15 cellular contexts compared by ENCODE assay signal in genomic region chrX:40773809-40774208, GRCh38. TPM values are rescaled to one million over a fixed set of nuclear protein-coding genes. Genes with fewer than 3 reads are reported as not detected.
A peak's percentile ranks its signal among the peaks of the same experiment; 100 is the strongest.
DNase-seq lines count a peak whose midpoint lies in the region; ATAC-seq, FAIRE-seq and TF ChIP-seq lines count a peak whose summit lies in the region.
"Had no signal": no experiment of that assay in that cellular context is flagged by ENCODE, and none has a peak within 500 bp of the region (broad histone marks: within the 10 kb centered on the region; RNA-seq: fewer than 3 reads in every experiment).

No MANE protein-coding gene starts in this region.

- peaks cover 3% of the 10 kb centered on the region for H3K9me1 ChIP-seq in IMR-90 (ENCODE audit: insufficient read depth, low read length)

- CTCF ChIA-PET in A673 (lab: Charles Lee) = no interaction called here
- CTCF ChIA-PET in IMR-90 (lab: Yijun Ruan, JAX) = no interaction called here
- CTCF ChIA-PET in mammary epithelial cell (lab: Charles Lee; ENCODE audit: low non-redundant PET) = interaction anchor here (0.6 kb wide), 2 partner anchors 21 to 64 kb away, joined by 3 read pairs; no protein-coding TSS in a partner anchor

- H3K79me1 ChIP-seq in IMR-90 (ENCODE audit: low read depth in 1 of 2, low read length in 2 of 2) = no peaks in the 10 kb centered on the region

- no peaks in the 10 kb centered on the region for H3K4me1 ChIP-seq in A673 (ENCODE audit: insufficient read depth, low read length, poor library complexity, severe bottlenecking)
- no peaks in the 10 kb centered on the region for H3K4me1 ChIP-seq in IMR-90 (ENCODE audit: control insufficient read depth, insufficient read depth, low read length)
- H3K4me1 ChIP-seq in mammary epithelial cell (ENCODE audit: insufficient read depth, low read length) = peaks cover 11% of the 10 kb centered on the region

- no peak overlapping the region for H2BK15ac ChIP-seq in IMR-90 (ENCODE audit: low read depth, low read length)

- H4K5ac ChIP-seq in IMR-90 (ENCODE audit: low read depth, low read length) = no peak overlapping the region

- H3K4ac ChIP-seq in IMR-90 (ENCODE audit: low read depth, low read length) = no peak overlapping the region

- WGBS in IMR-90 (ENCODE audit: extremely low coverage in 2 of 2, insufficient read length in 1 of 2), 2 experiments = no CpG with 5 or more reads among the region's 3 CpGs
- 38% methylated on average over 3 of the region's 3 CpGs for WGBS in mammary epithelial cell (ENCODE audit: low coverage, missing lambda C conversion rate)

- H4K91ac ChIP-seq in IMR-90 (ENCODE audit: insufficient read depth, low read depth, low read length) = no peak overlapping the region

- no peak for TF ChIP-seq POLR2A in IMR-90 (IDR thresholded peaks at IDR 0.05; ENCODE audit: low read depth, low read length)

- in situ Hi-C loops in IMR-90 (cut with MboI; ENCODE audit: low sequenced_read_pairs) (no loop called here), mammary epithelial cell (cut with MboI; ENCODE audit: low sequenced_read_pairs in 2 of 2) (no loop called here)

- no peak overlapping the region for H3K23ac ChIP-seq in IMR-90 (ENCODE audit: low read depth, low read length)

- H3K4me3 ChIP-seq in A673 (ENCODE audit: low read depth, low read length, poor library complexity, severe bottlenecking) (no peak overlapping the region), IMR-90 (ENCODE audit: insufficient read depth, low read depth, low read length) (no peak overlapping the region), mammary epithelial cell (replicated peaks in 1 of 3; ENCODE audit: insufficient read depth in 1 of 3, low read depth in 2 of 3, low read length in 3 of 3) (no peak overlapping the region)

- H3K36me3 ChIP-seq in A673 (ENCODE audit: insufficient read depth, low read length, poor library complexity, severe bottlenecking) (no peaks in the 10 kb centered on the region), IMR-90 (ENCODE audit: control insufficient read depth, insufficient read depth, low read length) (no peaks in the 10 kb centered on the region), mammary epithelial cell (ENCODE audit: insufficient read depth, low read length) (no peaks in the 10 kb centered on the region)

- peak; percentile 65 for ATAC-seq in IMR-90 (ENCODE audit: low read depth)
- ATAC-seq: activated naive CD4-positive, alpha-beta T cell treated with anti-CD3 and anti-CD28 coated beads, Interleukin-2, amount 50 U/mL, for 72 hours; Right ventricle myocardium inferior had no signal

- dilution Hi-C loops in IMR-90 (cut with HindIII; ENCODE audit: low sequenced_read_pairs, unreplicated experiment) = no loop called here
- dilution Hi-C loops in mammary epithelial cell (cut with HindIII; ENCODE audit: low sequenced_read_pairs) = no loop called here

- FAIRE-seq in islet of Langerhans (lab: Jason Lieb, UNC) = peak; percentile 86

- no peak overlapping the region for H2BK120ac ChIP-seq in IMR-90 (ENCODE audit: low read depth, low read length)

- POLR2A ChIA-PET in A673 (lab: Charles Lee; ENCODE audit: low non-redundant PET) = interaction anchor here (0.6 kb wide), 1 partner anchor 20 kb away, joined by 3 read pairs; no protein-coding TSS in a partner anchor
- POLR2A ChIA-PET in IMR-90 (lab: Charles Lee; ENCODE audit: unreplicated experiment) = no interaction called here

- no peak for TF ChIP-seq RAD21 in IMR-90 (IDR thresholded peaks at IDR 0.05; ENCODE audit: low read length)

- H3K79me2 ChIP-seq in mammary epithelial cell (ENCODE audit: insufficient read depth, low read length) = no peaks in the 10 kb centered on the region

- no TSS peak for BruUV-seq in A673 (replicated peaks; lab: Mats Ljungman, UMichigan)
- BruUV-seq in IMR-90 (replicated peaks; lab: Mats Ljungman, UMichigan) = no TSS peak
- no TSS peak for BruUV-seq in mammary epithelial cell (replicated peaks; lab: Mats Ljungman, UMichigan)

- intact Hi-C loops in A673 (cut with micrococcal nuclease; ENCODE audit: unreplicated experiment) = no loop called here
- intact Hi-C loops in IMR-90 (cut with micrococcal nuclease) = no loop called here
- intact Hi-C loops in mammary epithelial cell (cut with micrococcal nuclease) = no loop called here

- no peak overlapping the region for H2AK9ac ChIP-seq in IMR-90 (replicated peaks; ENCODE audit: low read depth, low read length, poor library complexity)

- H3K9me3 ChIP-seq in A673 (ENCODE audit: low read depth, low read length, poor library complexity, severe bottlenecking) (no peaks in the 10 kb centered on the region), IMR-90 (ENCODE audit: control insufficient read depth, insufficient read depth, low read length) (no peaks in the 10 kb centered on the region), mammary epithelial cell (replicated peaks; ENCODE audit: insufficient read depth, low read length) (no peaks in the 10 kb centered on the region)

- no peak overlapping the region for H3K56ac ChIP-seq in IMR-90 (ENCODE audit: extremely low read depth, insufficient read depth, low read length)

- DNase-seq in A673 (ENCODE audit: low spot score) (peak; percentile 7), IMR-90 (peak; percentile 60), mammary epithelial cell (peak; percentile 43), SIG-M5 treated with dmso at 0.1 percent for 504 hours (lab: John Stamatoyannopoulos, UW; ENCODE audit: unreplicated experiment) (no peak), GDM1 (lab: John Stamatoyannopoulos, UW) (no peak), SIG-M5 (lab: John Stamatoyannopoulos, UW) (no peak)
- no peak for DNase-seq in activated CD4-positive, alpha-beta T cell treated with anti-CD3 and anti-CD28 coated beads, Interleukin-2, amount 50 U/mL, for 4 hours
- DNase-seq: activated CD8-positive, alpha-beta memory T cell treated with anti-CD3 and anti-CD28 coated beads, Interleukin-2, amount 50 U/mL, for 4 hours; DMS 273 treated with DMSO at 0.1 percent for 48 hours; NCI-H1417; NCI-H526; stimulated activated CD8-positive, alpha-beta memory T cell treated with anti-CD3 and anti-CD28 coated beads, Interleukin-4, amount 100 ng/mL, for 48 hours had no signal

- no peak overlapping the region for H2BK20ac ChIP-seq in IMR-90 (ENCODE audit: low read depth, low read length)

- H2AFZ ChIP-seq in IMR-90 (replicated peaks; ENCODE audit: low read length, poor library complexity) = no peak overlapping the region
- H2AFZ ChIP-seq in mammary epithelial cell (ENCODE audit: low read depth, low read length) = peak overlapping the region; percentile 4

- H3K27me3 ChIP-seq in A673 (replicated peaks; ENCODE audit: insufficient read depth, low read depth, low read length, poor library complexity) = no peaks in the 10 kb centered on the region
- H3K27me3 ChIP-seq in IMR-90 (ENCODE audit: control insufficient read depth, insufficient read depth, low read length) = no peaks in the 10 kb centered on the region; the same call in 1 of the 2 replicates
- peaks cover 4% of the 10 kb centered on the region for H3K27me3 ChIP-seq in mammary epithelial cell (ENCODE audit: insufficient read depth, low read length)

- no peak overlapping the region for H2BK5ac ChIP-seq in IMR-90 (ENCODE audit: low read depth, low read length, poor library complexity, severe bottlenecking)

- H4K8ac ChIP-seq in IMR-90 (ENCODE audit: low read depth in 2 of 2, low read length in 2 of 2) = no peak overlapping the region

- H3K18ac ChIP-seq in IMR-90 (ENCODE audit: low read depth, low read length) = no peak overlapping the region

- no peaks in the 10 kb centered on the region for H4K20me1 ChIP-seq in IMR-90 (ENCODE audit: insufficient read depth, low read length)
- H4K20me1 ChIP-seq in mammary epithelial cell (ENCODE audit: insufficient read depth, low read length) = no peaks in the 10 kb centered on the region

- no peak overlapping the region for H3K4me2 ChIP-seq in IMR-90 (ENCODE audit: low read depth, low read length)
- H3K4me2 ChIP-seq in mammary epithelial cell (ENCODE audit: insufficient read depth, low read depth, low read length) = no peak overlapping the region

- H3K14ac ChIP-seq in IMR-90 (replicated peaks; ENCODE audit: low read depth, low read length) = no peak overlapping the region

- no peak overlapping the region for H2AK5ac ChIP-seq in IMR-90 (ENCODE audit: low read depth, low read length)

- H3K27ac ChIP-seq in A673 (ENCODE audit: low read depth, low read length, poor library complexity, severe bottlenecking) = no peak overlapping the region
- H3K27ac ChIP-seq in IMR-90 (ENCODE audit: insufficient read depth, low read length) = no peak overlapping the region
- H3K27ac ChIP-seq in mammary epithelial cell (ENCODE audit: insufficient read depth, low read depth, low read length) = no peak overlapping the region

- H3K9ac ChIP-seq in IMR-90 (ENCODE audit: low read depth, low read length) = no peak overlapping the region
- no peak overlapping the region for H3K9ac ChIP-seq in mammary epithelial cell (ENCODE audit: insufficient read depth, low read length)

- TF ChIP-seq CTCF in A673 (conservative IDR thresholded peaks at IDR 0.05; ENCODE audit: low read depth, low read length) (no peak), IMR-90 (conservative IDR thresholded peaks at IDR 0.05; ENCODE audit: low read depth, low read length) (no peak), mammary epithelial cell (conservative IDR thresholded peaks at IDR 0.05 in 1 of 2, IDR thresholded peaks at IDR 0.05 in 1 of 2; ENCODE audit: extremely low read depth in 1 of 2, insufficient read depth in 1 of 2, low read depth in 1 of 2, low read length in 2 of 2) (no peak)

TF ChIP-seq in IMR-90, 13 proteins besides CTCF, POLR2A, EP300 and RAD21 (continues in another document):
- TF ChIP-seq, protein P1, sequence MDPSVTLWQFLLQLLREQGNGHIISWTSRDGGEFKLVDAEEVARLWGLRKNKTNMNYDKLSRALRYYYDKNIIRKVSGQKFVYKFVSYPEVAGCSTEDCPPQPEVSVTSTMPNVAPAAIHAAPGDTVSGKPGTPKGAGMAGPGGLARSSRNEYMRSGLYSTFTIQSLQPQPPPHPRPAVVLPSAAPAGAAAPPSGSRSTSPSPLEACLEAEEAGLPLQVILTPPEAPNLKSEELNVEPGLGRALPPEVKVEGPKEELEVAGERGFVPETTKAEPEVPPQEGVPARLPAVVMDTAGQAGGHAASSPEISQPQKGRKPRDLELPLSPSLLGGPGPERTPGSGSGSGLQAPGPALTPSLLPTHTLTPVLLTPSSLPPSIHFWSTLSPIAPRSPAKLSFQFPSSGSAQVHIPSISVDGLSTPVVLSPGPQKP (IDR thresholded peaks at IDR 0.05; ENCODE audit: borderline replicate concordance, low read depth, low read length) = no peak
- TF ChIP-seq SMC3 (IDR thresholded peaks at IDR 0.05; ENCODE audit: low read depth, low read length) (no peak), NFE2L2 (IDR thresholded peaks at IDR 0.05; ENCODE audit: low read depth, low read length) (no peak), MXI1 (IDR thresholded peaks at IDR 0.05; ENCODE audit: borderline replicate concordance, low read depth, low read length) (no peak), CEBPB (IDR thresholded peaks at IDR 0.05; ENCODE audit: low read depth, low read length) (no peak)

RNA-seq across cellular contexts. Expression of gene MED14, which starts 38.5 kb away (rescaled TPM):
- total RNA-seq in A673 (2021) (59.1 and 63.2 TPM in 2 replicates), IMR-90 (2012; rRNA removed) (16.4 and 17.6 TPM in 2 replicates), mammary epithelial cell (10 to 100 TPM; 25.7 to 58.7 TPM)
- polyA plus RNA-seq in IMR-90 (2012; rRNA removed) (25.9 and 28.0 TPM in 2 replicates), mammary epithelial cell (17.7 TPM)
- polyA plus RNA-seq in IMR-90 (2012; cell fraction: cytosol; rRNA removed) = 10.8 and 19.7 TPM in 2 replicates
- polyA plus RNA-seq in IMR-90 (2012; cell fraction: nucleus; rRNA removed; ENCODE audit: low replicate concordance) = 20.7 and 64.4 TPM in 2 replicates
- polyA minus RNA-seq in mammary epithelial cell = 170 TPM

Comparison
In these comparisons a context has a peak if more than half of its experiments do, and no peak if none do; other contexts are left out.
1. DNase-seq: peak in A673 (single experiment), IMR-90 (single experiment) and mammary epithelial cell (single experiment); none in activated CD4-positive, alpha-beta T cell treated with anti-CD3 and anti-CD28 coated beads, Interleukin-2, amount 50 U/mL, for 4 hours (0 of 2), SIG-M5 treated with dmso at 0.1 percent for 504 hours (single experiment), GDM1 (single experiment) and SIG-M5 (single experiment).